In genomic region chr19:45515807-45516401, GRCh38 we compare ENCODE assay signal across 2 cellular contexts.
TF ChIP-seq lines count a peak whose summit lies in the region.

No MANE protein-coding gene starts in this region.

TF ChIP-seq in HCT116, 20 proteins besides CTCF, POLR2A, EP300 and RAD21:
- TF ChIP-seq TCF7L2 (IDR thresholded peaks at IDR 0.05; ENCODE audit: borderline replicate concordance, extremely low read depth, insufficient read depth, insufficient read length) (no peak), EZH2 (IDR thresholded peaks at IDR 0.05) (no peak), FOSL1 (IDR thresholded peaks at IDR 0.05; ENCODE audit: low read depth) (no peak), JUND (IDR thresholded peaks at IDR 0.05) (no peak), EZH2phosphoT487 (IDR thresholded peaks at IDR 0.05; ENCODE audit: borderline replicate concordance) (no peak), ZFX (IDR thresholded peaks at IDR 0.05) (no peak), SIN3A (IDR thresholded peaks at IDR 0.05; ENCODE audit: low read depth) (no peak), ZNF274 (IDR thresholded peaks at IDR 0.05; ENCODE audit: low read depth, low read length) (no peak), ZBTB33 (IDR thresholded peaks at IDR 0.05; ENCODE audit: extremely low read depth, insufficient replicate concordance, low read length) (no peak), EGR1 (IDR thresholded peaks at IDR 0.05; ENCODE audit: low read depth) (no peak), ELF1 (IDR thresholded peaks at IDR 0.05; ENCODE audit: borderline replicate concordance, low read depth) (no peak), CBX3 (IDR thresholded peaks at IDR 0.05; ENCODE audit: low read depth) (no peak), YY1 (IDR thresholded peaks at IDR 0.05; ENCODE audit: extremely low read depth, insufficient replicate concordance, low read depth, low read length) (no peak), ATF3 (IDR thresholded peaks at IDR 0.05) (no peak), SRF (IDR thresholded peaks at IDR 0.05; ENCODE audit: low read depth) (no peak), CEBPB (IDR thresholded peaks at IDR 0.05; ENCODE audit: low read depth) (no peak), SP1 (IDR thresholded peaks at IDR 0.05; ENCODE audit: low read depth) (no peak), MAX (IDR thresholded peaks at IDR 0.05) (no peak), REST (IDR thresholded peaks at IDR 0.05; ENCODE audit: low read depth) (no peak), POLR2AphosphoS5 (IDR thresholded peaks at IDR 0.05; ENCODE audit: low read depth, low read length) (no peak)

TF ChIP-seq in GM23338, 12 proteins besides CTCF, POLR2A, EP300 and RAD21:
- TF ChIP-seq STAT1 (IDR thresholded peaks at IDR 0.05; ENCODE audit: unreplicated experiment) = no peak
- no peak for TF ChIP-seq ZNF114 (CRISPR knock-in tag; IDR thresholded peaks at IDR 0.05)
- no peak for TF ChIP-seq ZNF462 (CRISPR knock-in tag; IDR thresholded peaks at IDR 0.05)
- no peak for TF ChIP-seq ETS1 (IDR thresholded peaks at IDR 0.05)
- no peak for TF ChIP-seq EZH2 (IDR thresholded peaks at IDR 0.05; ENCODE audit: low read depth, unreplicated experiment)
- no peak for TF ChIP-seq EZH2phosphoT487 (IDR thresholded peaks at IDR 0.05; ENCODE audit: unreplicated experiment)
- TF ChIP-seq REST (IDR thresholded peaks at IDR 0.05; ENCODE audit: unreplicated experiment) = no peak
- TF ChIP-seq ZNF331 (CRISPR knock-in tag; IDR thresholded peaks at IDR 0.05; ENCODE audit: low read depth) = no peak
TF ChIP-seq in GM23338: peak in this region for 0.
